Comparison of ENCODE assay signal across 22 cellular contexts in the genomic region with DNA sequence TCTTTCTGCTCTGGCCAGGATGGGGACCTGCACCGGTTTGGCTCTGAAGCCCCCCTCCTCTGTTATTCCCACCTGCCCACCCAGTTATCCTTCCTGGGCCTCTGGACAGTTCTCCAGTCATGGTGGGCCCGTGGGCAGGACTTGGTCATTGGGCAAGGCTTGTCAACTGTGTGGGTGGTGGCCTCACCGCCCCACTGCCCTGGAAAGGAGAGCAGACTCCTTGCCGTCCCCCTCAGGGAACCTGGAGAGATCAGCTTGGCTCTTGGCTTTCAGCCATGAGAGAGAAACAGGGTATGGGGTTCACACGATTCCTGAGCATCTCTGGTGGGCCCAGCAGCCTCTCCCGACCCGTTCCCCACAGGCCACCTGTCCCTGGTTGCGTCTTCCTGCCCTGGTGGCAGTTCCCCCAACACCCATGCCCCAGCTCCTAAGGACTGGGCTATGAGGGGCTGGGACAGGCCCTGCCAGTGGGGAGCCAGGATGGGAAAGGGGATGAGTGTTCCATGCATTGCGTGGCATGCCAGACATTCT.
DNase-seq lines count a peak whose midpoint lies in the region; ATAC-seq and TF ChIP-seq lines count a peak whose summit lies in the region.
"Had no signal": no experiment of that assay in that cellular context is flagged by ENCODE, and none has a peak within 500 bp of the region (broad histone marks: within the 10 kb centered on the region; RNA-seq: fewer than 3 reads in every experiment).

No MANE protein-coding gene starts in this region.

- H3K4me1 Mint-ChIP-seq in activated T-cell treated with anti-CD3 and anti-CD28 coated beads, Interleukin-2, amount 50 U/mL, for 72 hours (ENCODE audit: low read depth), result no peaks in the 10 kb centered on the region
- no peaks in the 10 kb centered on the region for H3K4me1 Mint-ChIP-seq in activated CD8-positive, alpha-beta T cell treated with anti-CD3 and anti-CD28 coated beads for 36 hours (ENCODE audit: low read depth)
- H3K4me1 Mint-ChIP-seq: activated CD4-positive, alpha-beta T cell treated with anti-CD3 and anti-CD28 coated beads for 36 hours; B cell; stimulated activated naive CD8-positive, alpha-beta T cell treated with anti-CD3 and anti-CD28 coated beads, Interleukin-15, amount 100 ng/mL, for 72 hours had no signal

- TF ChIP-seq CTCF in RWPE1 (conservative IDR thresholded peaks at IDR 0.05; ENCODE audit: low read depth) (no peak), sigmoid colon (IDR thresholded peaks at IDR 0.05) (no peak)
- no peak for TF ChIP-seq CTCF in activated CD8-positive, alpha-beta T cell treated with anti-CD3 and anti-CD28 coated beads for 36 hours (IDR thresholded peaks at IDR 0.05)

- H3K9me3 ChIP-seq in sigmoid colon, result no peaks in the 10 kb centered on the region
- H3K9me3 ChIP-seq: mucosa of descending colon, SJCRH30 had no signal

- DNase-seq in activated T-cell treated with anti-CD3 and anti-CD28 coated beads, Interleukin-2, amount 50 U/mL, for 1 hour, result peak; percentile 8
- no peak for DNase-seq in activated T-cell treated with anti-CD3 and anti-CD28 coated beads, Interleukin-2, amount 50 U/mL, for 72 hours
- DNase-seq in RWPE1 (ENCODE audit: low spot score) (no peak), iPS-NIHi11 (ENCODE audit: low spot score) (peak; percentile 8), sigmoid colon (peak; percentile 56), GM19240 (ENCODE audit: insufficient read length, low spot score) (no peak), pons (ENCODE audit: low spot score) (no peak)
- DNase-seq in activated CD8-positive, alpha-beta T cell treated with anti-CD3 and anti-CD28 coated beads for 36 hours, result no peak
- DNase-seq: 8988T; activated CD4-positive, alpha-beta T cell treated with anti-CD3 and anti-CD28 coated beads for 36 hours; activated T-cell treated with anti-CD3 and anti-CD28 coated beads, Interleukin-2, amount 50 U/mL, for 48 hours; Calu3; NCI-H1105; SJCRH30; stimulated activated naive CD8-positive, alpha-beta T cell treated with anti-CD3 and anti-CD28 coated beads, Interleukin-15, amount 100 ng/mL, for 72 hours; trophoblast cell had no signal

- ATAC-seq in activated T-cell treated with anti-CD3 and anti-CD28 coated beads, Interleukin-2, amount 50 U/mL, for 72 hours (replicated peaks in 1 of 2), result no peak
- no peak for ATAC-seq in activated CD8-positive, alpha-beta T cell treated with anti-CD3 and anti-CD28 coated beads for 36 hours
- ATAC-seq: activated CD4-positive, alpha-beta T cell treated with anti-CD3 and anti-CD28 coated beads for 36 hours; activated naive CD4-positive, alpha-beta T cell treated with anti-CD3 and anti-CD28 coated beads, Interleukin-2, amount 50 U/mL, for 72 hours; left colon; mucosa of descending colon; stimulated activated naive CD8-positive, alpha-beta T cell treated with anti-CD3 and anti-CD28 coated beads, Interleukin-15, amount 100 ng/mL, for 72 hours had no signal

- H3K36me3 Mint-ChIP-seq in activated T-cell treated with anti-CD3 and anti-CD28 coated beads, Interleukin-2, amount 50 U/mL, for 72 hours (ENCODE audit: insufficient read depth in 2 of 2), result no peaks in the 10 kb centered on the region
- H3K36me3 Mint-ChIP-seq in activated CD8-positive, alpha-beta T cell treated with anti-CD3 and anti-CD28 coated beads for 36 hours (ENCODE audit: low read depth), result no peaks in the 10 kb centered on the region
- H3K36me3 Mint-ChIP-seq: activated naive CD4-positive, alpha-beta T cell treated with anti-CD3 and anti-CD28 coated beads, Interleukin-2, amount 50 U/mL, for 72 hours; neural progenitor cell had no signal

- WGBS in sigmoid colon, 2 donors, result 91 to 94% methylated on average over 9 of the region's 9 CpGs

- H3K4me3 Mint-ChIP-seq in activated T-cell treated with anti-CD3 and anti-CD28 coated beads, Interleukin-2, amount 50 U/mL, for 72 hours, result no peak overlapping the region
- H3K4me3 Mint-ChIP-seq in activated CD8-positive, alpha-beta T cell treated with anti-CD3 and anti-CD28 coated beads for 36 hours, result no peak overlapping the region
- H3K4me3 Mint-ChIP-seq: activated CD4-positive, alpha-beta T cell treated with anti-CD3 and anti-CD28 coated beads for 36 hours; B cell; neural progenitor cell; stimulated activated naive CD8-positive, alpha-beta T cell treated with anti-CD3 and anti-CD28 coated beads, Interleukin-15, amount 100 ng/mL, for 72 hours; T-helper 1 cell treated with Interleukin-12 subunit alpha and Interleukin-12 subunit beta and Interleukin-4 antibody, amounts not matched to agents 30 μg/mL and 1 μg/mL, for 36 hours had no signal

- no peaks in the 10 kb centered on the region for H3K4me1 ChIP-seq in sigmoid colon
- H3K4me1 ChIP-seq: SJCRH30 had no signal

- CTCF ChIA-PET in RWPE1 (lab: Yijun Ruan, JAX), result no interaction called here
- CTCF ChIA-PET in activated CD8-positive, alpha-beta T cell treated with anti-CD3 and anti-CD28 coated beads for 36 hours (lab: Charles Lee), result no interaction called here

- H3K36me3 ChIP-seq in sigmoid colon, result no peaks in the 10 kb centered on the region
- H3K36me3 ChIP-seq: neural progenitor cell, SJCRH30 had no signal

- no peaks in the 10 kb centered on the region for H3K27me3 ChIP-seq in sigmoid colon
- H3K27me3 ChIP-seq: neural progenitor cell had no signal

- POLR2A ChIA-PET in RWPE1 (lab: Yijun Ruan, JAX; ENCODE audit: low non-redundant PET), result no interaction called here
- POLR2A ChIA-PET in activated CD8-positive, alpha-beta T cell treated with anti-CD3 and anti-CD28 coated beads for 36 hours (lab: Charles Lee), result no interaction called here

- TF ChIP-seq EP300 in sigmoid colon (IDR thresholded peaks at IDR 0.05), result no peak

- H3K27ac ChIP-seq in RWPE1 (peak overlapping the region; percentile 26; the same call in 1 of the 2 replicates), sigmoid colon (no peak overlapping the region)
- H3K27ac ChIP-seq: neural progenitor cell, SJCRH30 had no signal

- intact Hi-C loops in sigmoid colon (cut with DNase I), result no loop called here
- intact Hi-C loops in activated CD8-positive, alpha-beta T cell treated with anti-CD3 and anti-CD28 coated beads for 36 hours (cut with micrococcal nuclease), result no loop called here

- no peaks in the 10 kb centered on the region for H3K9me3 Mint-ChIP-seq in activated T-cell treated with anti-CD3 and anti-CD28 coated beads, Interleukin-2, amount 50 U/mL, for 72 hours
- H3K9me3 Mint-ChIP-seq in activated CD8-positive, alpha-beta T cell treated with anti-CD3 and anti-CD28 coated beads for 36 hours, result no peaks in the 10 kb centered on the region
- H3K9me3 Mint-ChIP-seq: activated naive CD4-positive, alpha-beta T cell treated with anti-CD3 and anti-CD28 coated beads, Interleukin-2, amount 50 U/mL, for 72 hours; neural progenitor cell; stimulated activated naive CD8-positive, alpha-beta T cell treated with anti-CD3 and anti-CD28 coated beads, Interleukin-15, amount 100 ng/mL, for 72 hours; T-helper 1 cell treated with Interleukin-12 subunit alpha and Interleukin-12 subunit beta and Interleukin-4 antibody, amounts not matched to agents 30 μg/mL and 1 μg/mL, for 36 hours had no signal

- no peak overlapping the region for H3K4me3 ChIP-seq in sigmoid colon
- H3K4me3 ChIP-seq: mucosa of descending colon, neural progenitor cell, SJCRH30 had no signal

- TF ChIP-seq POLR2A in sigmoid colon (IDR thresholded peaks at IDR 0.05), result no peak

- no peaks in the 10 kb centered on the region for H3K27me3 Mint-ChIP-seq in activated T-cell treated with anti-CD3 and anti-CD28 coated beads, Interleukin-2, amount 50 U/mL, for 72 hours (ENCODE audit: low read depth)
- H3K27me3 Mint-ChIP-seq in activated CD8-positive, alpha-beta T cell treated with anti-CD3 and anti-CD28 coated beads for 36 hours, result no peaks in the 10 kb centered on the region
- H3K27me3 Mint-ChIP-seq: activated CD4-positive, alpha-beta T cell treated with anti-CD3 and anti-CD28 coated beads for 36 hours; B cell; stimulated activated naive CD8-positive, alpha-beta T cell treated with anti-CD3 and anti-CD28 coated beads, Interleukin-15, amount 100 ng/mL, for 72 hours had no signal

- H3K27ac Mint-ChIP-seq in activated T-cell treated with anti-CD3 and anti-CD28 coated beads, Interleukin-2, amount 50 U/mL, for 72 hours, result no peak overlapping the region
- no peak overlapping the region for H3K27ac Mint-ChIP-seq in activated CD8-positive, alpha-beta T cell treated with anti-CD3 and anti-CD28 coated beads for 36 hours
- H3K27ac Mint-ChIP-seq: activated CD4-positive, alpha-beta T cell treated with anti-CD3 and anti-CD28 coated beads for 36 hours; activated naive CD4-positive, alpha-beta T cell treated with anti-CD3 and anti-CD28 coated beads, Interleukin-2, amount 50 U/mL, for 72 hours; B cell; neural progenitor cell; T-helper 1 cell treated with Interleukin-12 subunit alpha and Interleukin-12 subunit beta and Interleukin-4 antibody, amounts not matched to agents 30 μg/mL and 1 μg/mL, for 36 hours had no signal

Comparison
In these comparisons a context has a peak if more than half of its experiments do, and no peak if none do; other contexts are left out.
1. DNase-seq: peak in activated T-cell treated with anti-CD3 and anti-CD28 coated beads, Interleukin-2, amount 50 U/mL, for 1 hour (single experiment), iPS-NIHi11 (single experiment) and sigmoid colon (single experiment); none in activated T-cell treated with anti-CD3 and anti-CD28 coated beads, Interleukin-2, amount 50 U/mL, for 72 hours (0 of 2), RWPE1 (single experiment), activated CD8-positive, alpha-beta T cell treated with anti-CD3 and anti-CD28 coated beads for 36 hours (single experiment), GM19240 (single experiment) and pons (single experiment).